Comparison of ENCODE assay signal across 1 cellular context in genomic region chr1:36159614-36160387, GRCh38.
TF ChIP-seq lines count a peak whose summit lies in the region.

No MANE protein-coding gene starts in this region.

TF ChIP-seq in GM12878, 131 proteins besides CTCF, POLR2A, EP300 and RAD21:
- no peak for TF ChIP-seq MLLT1 (IDR thresholded peaks at IDR 0.05)
- peak; percentile 74; the same call in 1 of the 3 replicates for TF ChIP-seq POU2F2 (IDR thresholded peaks at IDR 0.05; ENCODE audit: borderline replicate concordance, low read depth, low read length)
- no peak for TF ChIP-seq MYB (IDR thresholded peaks at IDR 0.05; ENCODE audit: borderline replicate concordance, low read depth, low read length)
- no peak for TF ChIP-seq SREBF2 (IDR thresholded peaks at IDR 0.05; ENCODE audit: low read length)
- TF ChIP-seq, protein P1, sequence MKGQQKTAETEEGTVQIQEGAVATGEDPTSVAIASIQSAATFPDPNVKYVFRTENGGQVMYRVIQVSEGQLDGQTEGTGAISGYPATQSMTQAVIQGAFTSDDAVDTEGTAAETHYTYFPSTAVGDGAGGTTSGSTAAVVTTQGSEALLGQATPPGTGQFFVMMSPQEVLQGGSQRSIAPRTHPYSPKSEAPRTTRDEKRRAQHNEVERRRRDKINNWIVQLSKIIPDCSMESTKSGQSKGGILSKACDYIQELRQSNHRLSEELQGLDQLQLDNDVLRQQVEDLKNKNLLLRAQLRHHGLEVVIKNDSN (IDR thresholded peaks at IDR 0.05; ENCODE audit: borderline replicate concordance, extremely low read length, insufficient read depth, low read depth, low read length), result no peak
- TF ChIP-seq YY1 (IDR thresholded peaks at IDR 0.05; ENCODE audit: low read depth, low read length), result no peak
- TF ChIP-seq BHLHE40 (IDR thresholded peaks at IDR 0.05; ENCODE audit: borderline replicate concordance in 1 of 2, low read depth in 2 of 2, low read length in 1 of 2), result peak; percentile 33 to 35; a peak in 1 of 4 replicates
- TF ChIP-seq MYC (IDR thresholded peaks at IDR 0.05; ENCODE audit: insufficient read depth, insufficient read length, insufficient replicate concordance, low read length, severe bottlenecking), result no peak
- TF ChIP-seq MEF2A (IDR thresholded peaks at IDR 0.05; ENCODE audit: insufficient read depth, low read depth, low read length), result no peak
- no peak for TF ChIP-seq RBBP5 (conservative IDR thresholded peaks at IDR 0.05)
- no peak for TF ChIP-seq CHD4 (IDR thresholded peaks at IDR 0.05)
- TF ChIP-seq WRNIP1 (IDR thresholded peaks at IDR 0.05; ENCODE audit: borderline replicate concordance, low read depth, low read length), result 0 out of 2 replicates have a peak, but pooled peaks have one; percentile 53
- no peak for TF ChIP-seq NR2F1 (conservative IDR thresholded peaks at IDR 0.05)
- TF ChIP-seq ESRRA (IDR thresholded peaks at IDR 0.05; ENCODE audit: low read length), result no peak
- TF ChIP-seq BCL11A (IDR thresholded peaks at IDR 0.05; ENCODE audit: low read depth, low read length), result peak; percentile 23; the same call in 1 of the 2 replicates
- peak; percentile 40; the same call in 1 of the 2 replicates for TF ChIP-seq POLR2AphosphoS5 (IDR thresholded peaks at IDR 0.05; ENCODE audit: low read length)
- TF ChIP-seq ZNF384 (IDR thresholded peaks at IDR 0.05; ENCODE audit: borderline replicate concordance, low read depth, low read length), result no peak
